1 cellular context compared by ENCODE assay signal in the genomic region with DNA sequence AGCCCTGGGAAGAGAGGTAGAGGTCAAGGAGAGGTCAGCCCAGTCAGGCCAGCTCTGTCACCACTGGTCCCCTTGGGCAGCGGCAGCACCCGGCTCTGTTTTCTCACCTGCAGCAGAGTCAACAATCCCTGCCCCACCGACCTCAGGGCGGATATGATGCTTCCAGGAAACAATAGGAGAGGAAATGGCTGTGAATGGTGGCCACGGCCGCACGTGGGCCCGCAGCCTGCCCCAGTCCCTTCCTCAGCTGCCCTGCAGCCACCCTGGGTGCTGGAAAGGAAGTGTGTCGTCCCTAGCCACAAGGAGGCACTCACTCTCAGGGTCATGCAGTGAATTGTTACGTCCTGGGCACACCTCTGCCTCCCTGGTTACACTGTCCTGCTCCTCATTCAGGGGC.
TF ChIP-seq lines count a peak whose summit lies in the region.

No MANE protein-coding gene starts in this region.

TF ChIP-seq in HepG2, 621 proteins besides CTCF, POLR2A, EP300 and RAD21 (continued from another document):
- no peak for TF ChIP-seq BCLAF1 (IDR thresholded peaks at IDR 0.05)
- no peak for TF ChIP-seq TRIM22 (IDR thresholded peaks at IDR 0.05)
- TF ChIP-seq ZNF761 (CRISPR knock-in tag; conservative IDR thresholded peaks at IDR 0.05) = 0 out of 2 replicates have a peak, but pooled peaks have one; percentile 44
- no peak for TF ChIP-seq KLF15 (CRISPR knock-in tag; IDR thresholded peaks at IDR 0.05; ENCODE audit: borderline replicate concordance)
- no peak for TF ChIP-seq CEBPZ (IDR thresholded peaks at IDR 0.05; ENCODE audit: low read length)
- no peak for TF ChIP-seq SP4 (CRISPR knock-in tag; IDR thresholded peaks at IDR 0.05)
